8 cellular contexts compared by ENCODE assay signal in genomic region chr22:31080164-31080847, GRCh38. TPM values are rescaled to one million over a fixed set of nuclear protein-coding genes. Genes with fewer than 3 reads are reported as not detected.
DNase-seq lines count a peak whose midpoint lies in the region; ATAC-seq and TF ChIP-seq lines count a peak whose summit lies in the region.

No MANE protein-coding gene starts in this region.

- peak overlapping the region; percentile 76 for H3K4me3 ChIP-seq in thoracic aorta

- DNase-seq in activated T-cell treated with anti-CD3 and anti-CD28 coated beads, Interleukin-2, amount 50 U/mL, for 24 hours, result no peak
- DNase-seq in activated T-cell treated with anti-CD3 and anti-CD28 coated beads for 4 hours (no peak), immature natural killer cell (no peak), thoracic aorta (ENCODE audit: low spot score) (no peak), NCI-H446 (lab: John Stamatoyannopoulos, UW) (no peak), inferior parietal cortex (ENCODE audit: extremely low spot score) (no peak)
- DNase-seq in stimulated activated CD4-positive, alpha-beta T cell treated with anti-CD3 and anti-CD28 coated beads, Interleukin-2, amount 100 ng/mL, for 24 hours, result no peak

- no peak for ATAC-seq in activated T-helper 17 cell treated with anti-CD3 and anti-CD28 coated beads, Interleukin-2, amount 50 U/mL, for 72 hours (replicated peaks)
- no peak for ATAC-seq in thoracic aorta (ENCODE audit: insufficient number of reproducible peaks, low FRiP score, low read depth)

- no peaks in the 10 kb centered on the region for H3K27me3 Mint-ChIP-seq in activated T-cell treated with anti-CD3 and anti-CD28 coated beads, Interleukin-2, amount 50 U/mL, for 24 hours
- no peaks in the 10 kb centered on the region for H3K27me3 Mint-ChIP-seq in activated T-helper 17 cell treated with anti-CD3 and anti-CD28 coated beads, Interleukin-2, amount 50 U/mL, for 72 hours
- H3K27me3 Mint-ChIP-seq in immature natural killer cell (ENCODE audit: low read depth in 3 of 3), result peaks cover 0 to 2% (median 2%) of the 10 kb centered on the region in 3 donors

- H3K4me3 Mint-ChIP-seq in activated T-cell treated with anti-CD3 and anti-CD28 coated beads, Interleukin-2, amount 50 U/mL, for 24 hours, result peak overlapping the region; percentile 91
- H3K4me3 Mint-ChIP-seq in activated T-helper 17 cell treated with anti-CD3 and anti-CD28 coated beads, Interleukin-2, amount 50 U/mL, for 72 hours, result peak overlapping the region; percentile 86
- H3K4me3 Mint-ChIP-seq in immature natural killer cell, result peak overlapping the region; percentile 80 to 89 (median 87)

- peaks cover 4% of the 10 kb centered on the region for H3K36me3 ChIP-seq in thoracic aorta

- H3K27me3 ChIP-seq in thoracic aorta (replicated peaks; ENCODE audit: insufficient read depth), result no peaks in the 10 kb centered on the region

- peak overlapping the region; percentile 88 to 92 for H3K27ac ChIP-seq in thoracic aorta

- H3K27ac Mint-ChIP-seq in activated T-cell treated with anti-CD3 and anti-CD28 coated beads, Interleukin-2, amount 50 U/mL, for 24 hours, result peak overlapping the region; percentile 83
- H3K27ac Mint-ChIP-seq in activated T-helper 17 cell treated with anti-CD3 and anti-CD28 coated beads, Interleukin-2, amount 50 U/mL, for 72 hours, result peak overlapping the region; percentile 76
- peak overlapping the region; percentile 23 to 82 (median 60) for H3K27ac Mint-ChIP-seq in immature natural killer cell

- peaks cover 9% of the 10 kb centered on the region for H3K36me3 Mint-ChIP-seq in activated T-cell treated with anti-CD3 and anti-CD28 coated beads, Interleukin-2, amount 50 U/mL, for 24 hours (ENCODE audit: low read depth)
- H3K36me3 Mint-ChIP-seq in activated T-helper 17 cell treated with anti-CD3 and anti-CD28 coated beads, Interleukin-2, amount 50 U/mL, for 72 hours (ENCODE audit: low read depth), result no peaks in the 10 kb centered on the region
- H3K36me3 Mint-ChIP-seq in immature natural killer cell, result no peaks in the 10 kb centered on the region

- H3K4me1 Mint-ChIP-seq in activated T-cell treated with anti-CD3 and anti-CD28 coated beads, Interleukin-2, amount 50 U/mL, for 24 hours (ENCODE audit: low read depth), result peaks cover 41% of the 10 kb centered on the region
- peaks cover 13% of the 10 kb centered on the region for H3K4me1 Mint-ChIP-seq in activated T-helper 17 cell treated with anti-CD3 and anti-CD28 coated beads, Interleukin-2, amount 50 U/mL, for 72 hours
- peaks cover 30 to 31% of the 10 kb centered on the region in 2 donors for H3K4me1 Mint-ChIP-seq in immature natural killer cell

- H3K9me3 Mint-ChIP-seq in activated T-cell treated with anti-CD3 and anti-CD28 coated beads, Interleukin-2, amount 50 U/mL, for 24 hours, result no peaks in the 10 kb centered on the region
- no peaks in the 10 kb centered on the region for H3K9me3 Mint-ChIP-seq in activated T-helper 17 cell treated with anti-CD3 and anti-CD28 coated beads, Interleukin-2, amount 50 U/mL, for 72 hours
- H3K9me3 Mint-ChIP-seq in immature natural killer cell, result no peaks in the 10 kb centered on the region

- no peaks in the 10 kb centered on the region for H3K9me3 ChIP-seq in thoracic aorta

- H3K4me1 ChIP-seq in thoracic aorta (ENCODE audit: control insufficient read depth in 1 of 2, low read depth in 2 of 2), result peaks cover 7 to 37% of the 10 kb centered on the region in 2 donors

- TF ChIP-seq CTCF in thoracic aorta (IDR thresholded peaks at IDR 0.05), result no peak

RNA-seq across cellular contexts. Expression of gene SMTN, which starts 0.8 kb away (rescaled TPM):
- total RNA-seq in activated T-helper 17 cell treated with anti-CD3 and anti-CD28 coated beads, Interleukin-2, amount 50 U/mL, for 72 hours, result 10 to 100 TPM; 42.6 to 58.4 TPM
- polyA plus RNA-seq in immature natural killer cell, result 1 to 10 TPM in 2 of 3 donors, under 1 TPM in 1; 0.49 to 2.7 (median 1.5) TPM
- total RNA-seq in thoracic aorta, result 100 to 1,000 TPM; 632 to 946 TPM

RNA-seq across cellular contexts. Expression of gene SELENOM, which starts 27.1 kb away (rescaled TPM):
- 10 to 100 TPM in 1 of 2 donors, 1 to 10 TPM in 1; 4.5 to 20.4 TPM for total RNA-seq in activated T-helper 17 cell treated with anti-CD3 and anti-CD28 coated beads, Interleukin-2, amount 50 U/mL, for 72 hours
- 10 to 100 TPM; 24.1 to 51.0 (median 33.5) TPM for polyA plus RNA-seq in immature natural killer cell
- total RNA-seq in thoracic aorta, result 1,000 to 10,000 TPM in 1 of 2 donors, 100 to 1,000 TPM in 1; 453 to 1,695 TPM

RNA-seq across cellular contexts. Expression of gene INPP5J, which starts 42.5 kb away (rescaled TPM):
- total RNA-seq in activated T-helper 17 cell treated with anti-CD3 and anti-CD28 coated beads, Interleukin-2, amount 50 U/mL, for 72 hours, result under 1 TPM; 0.09 to 0.34 TPM
- polyA plus RNA-seq in immature natural killer cell, result not detected
- total RNA-seq in thoracic aorta, result 1 to 10 TPM; 2.3 to 4.1 TPM

Comparison
In these comparisons a context has a peak if more than half of its experiments do, and no peak if none do; other contexts are left out.
1. RNA of gene SMTN, which starts 0.8 kb away (total RNA-seq): 632 to 946 TPM in thoracic aorta; 42.6 to 58.4 TPM in activated T-helper 17 cell treated with anti-CD3 and anti-CD28 coated beads, Interleukin-2, amount 50 U/mL, for 72 hours; every median in the first group is over 10 times any median in the second.
2. RNA of gene SELENOM, which starts 27.1 kb away (total RNA-seq): 453 to 1,695 TPM in thoracic aorta; 4.5 to 20.4 TPM in activated T-helper 17 cell treated with anti-CD3 and anti-CD28 coated beads, Interleukin-2, amount 50 U/mL, for 72 hours; every median in the first group is over 10 times any median in the second.
3. Peak in every context shown above with its lines, with median percentiles within 50 percentile points of each other: H3K27ac Mint-ChIP-seq and H3K4me3 Mint-ChIP-seq.